ENCODE assay signal across 16 cellular contexts in genomic region chr16:57925310-57925709, GRCh38.
A peak's percentile ranks its signal among the peaks of the same experiment; 100 is the strongest.
DNase-seq lines count a peak whose midpoint lies in the region; TF ChIP-seq lines count a peak whose summit lies in the region.
"Had no signal": no experiment of that assay in that cellular context is flagged by ENCODE, and none has a peak within 500 bp of the region (broad histone marks: within the 10 kb centered on the region; RNA-seq: fewer than 3 reads in every experiment).

No MANE protein-coding gene starts in this region.

- POLR2A ChIA-PET in HEK293 (lab: Yijun Ruan, JAX), result no interaction called here

- no peaks in the 10 kb centered on the region for H3K4me1 ChIP-seq in HEK293 (ENCODE audit: control insufficient read depth, insufficient read depth, low read length)
- H3K4me1 ChIP-seq: HAP-1 had no signal

- H3K27ac ChIP-seq in HEK293 (ENCODE audit: extremely low read depth, low read depth, low read length), result no peak overlapping the region
- H3K27ac ChIP-seq: HL-60 had no signal

- CTCF ChIA-PET in HEK293 (lab: Yijun Ruan, JAX), result interaction anchor here (0.5 to 1.0 kb wide), 4 partner anchors 8 to 196 kb away, joined by 3 to 4 read pairs (median 3); no protein-coding TSS in a partner anchor

- in situ Hi-C loops in astrocyte of the spinal cord (cut with HindIII; ENCODE audit: low sequenced_read_pairs), result no loop called here

- TF ChIP-seq CTCF in HEK293 (tag by site-specific recombination; IDR thresholded peaks at IDR 0.05) (no peak), NB4 (IDR thresholded peaks at IDR 0.05; ENCODE audit: low read depth, low read length) (no peak), astrocyte of the spinal cord (IDR thresholded peaks at IDR 0.05; ENCODE audit: low read depth, low read length) (no peak)

- TF ChIP-seq POLR2A in NB4 (IDR thresholded peaks at IDR 0.05; ENCODE audit: extremely low read depth, insufficient read length), result no peak

- peak; percentile 32 for DNase-seq in NB4 (ENCODE audit: low read depth)
- DNase-seq in astrocyte of the spinal cord (ENCODE audit: low read depth, low spot score), result peak; percentile 24
- no peak for DNase-seq in hippocampal formation (lab: John Stamatoyannopoulos, UW)
- no peak for DNase-seq in activated CD4-positive, alpha-beta T cell treated with anti-CD3 and anti-CD28 coated beads, Interleukin-2, amount 50 U/mL, for 1 hour
- DNase-seq in stimulated activated CD4-positive, alpha-beta T cell treated with anti-CD3 and anti-CD28 coated beads, Interleukin-4, amount 100 ng/mL, for 1 hour, result no peak
- DNase-seq: C1 segment of cervical spinal cord; CD4-positive, CD25-positive, alpha-beta regulatory T cell; COR-L47; DMS 273 treated with DMSO at 0.1 percent for 48 hours; DMS53; DND-41; EL had no signal

- no peak overlapping the region for H3K4me3 ChIP-seq in HEK293 (ENCODE audit: low read depth, low read length)
- H3K4me3 ChIP-seq in NB4 (ENCODE audit: low read depth, low read length), result no peak overlapping the region
- H3K4me3 ChIP-seq in astrocyte of the spinal cord (ENCODE audit: low read depth, low read length), result no peak overlapping the region
- H3K4me3 ChIP-seq: GM12878, HAP-1 had no signal

- no peaks in the 10 kb centered on the region for H3K36me3 ChIP-seq in HEK293 (ENCODE audit: control insufficient read depth in 2 of 2, insufficient read depth in 1 of 2, low read length in 2 of 2)
- H3K36me3 ChIP-seq: HAP-1 had no signal

- H3K9me3 ChIP-seq in HEK293 (ENCODE audit: control insufficient read depth, insufficient read depth, low read depth, low read length), result no peaks in the 10 kb centered on the region
- H3K9me3 ChIP-seq: HAP-1 had no signal

TF ChIP-seq in HEK293, 187 proteins besides CTCF, POLR2A, EP300 and RAD21:
- TF ChIP-seq ZNF639 (tag by site-specific recombination; IDR thresholded peaks at IDR 0.05) (no peak), ZIC2 (tag by site-specific recombination; IDR thresholded peaks at IDR 0.05) (0 out of 2 replicates have a peak, but pooled peaks have one; percentile 25), ZNF658 (tag by site-specific recombination; IDR thresholded peaks at IDR 0.05) (no peak), ZNF747 (tag by site-specific recombination; IDR thresholded peaks at IDR 0.05) (no peak)

Comparison
In these comparisons a context has a peak if more than half of its experiments do, and no peak if none do; other contexts are left out.
1. DNase-seq: peak in NB4 (single experiment) and astrocyte of the spinal cord (single experiment); none in hippocampal formation (0 of 2), activated CD4-positive, alpha-beta T cell treated with anti-CD3 and anti-CD28 coated beads, Interleukin-2, amount 50 U/mL, for 1 hour (single experiment) and stimulated activated CD4-positive, alpha-beta T cell treated with anti-CD3 and anti-CD28 coated beads, Interleukin-4, amount 100 ng/mL, for 1 hour (single experiment).